ENCODE assay signal across 10 cellular contexts in genomic region chr7:100477871-100478248, GRCh38. TPM values are rescaled to one million over a fixed set of nuclear protein-coding genes. Genes with fewer than 3 reads are reported as not detected.
A peak's percentile ranks its signal among the peaks of the same experiment; 100 is the strongest.
DNase-seq lines count a peak whose midpoint lies in the region; ATAC-seq and TF ChIP-seq lines count a peak whose summit lies in the region.
"Had no signal": no experiment of that assay in that cellular context is flagged by ENCODE, and none has a peak within 500 bp of the region (broad histone marks: within the 10 kb centered on the region; RNA-seq: fewer than 3 reads in every experiment).

No MANE protein-coding gene starts in this region.

- H3K27ac Mint-ChIP-seq in MCF 10A (ENCODE audit: low read depth, unreplicated experiment) = peak overlapping the region; percentile 99

- CTCF ChIA-PET in MCF 10A (lab: Yijun Ruan, JAX) = interaction anchor here (0.7 to 4.8 kb wide), 6 partner anchors 9 to 214 kb away, joined by 3 to 45 read pairs (median 4); no protein-coding TSS in a partner anchor

- H3K27me3 Mint-ChIP-seq in MCF 10A (ENCODE audit: insufficient read depth, unreplicated experiment) = no peaks in the 10 kb centered on the region

- POLR2A ChIA-PET in MCF 10A (lab: Yijun Ruan, JAX) = interaction anchor here (0.6 to 3.0 kb wide), 10 partner anchors 31 to 109 kb away, joined by 3 to 18 read pairs (median 9); partner anchors contain the start of genes AGFG2, FBXO24 and LRCH4

- H3K4me1 Mint-ChIP-seq in MCF 10A (ENCODE audit: insufficient read depth, unreplicated experiment) = peaks cover 12% of the 10 kb centered on the region

- 41% methylated on average over 11 of the region's 16 CpGs; no CpG with 5 or more reads in 1 of the 2 experiments for WGBS in mesodermal cell (ENCODE audit: insufficient coverage in 2 of 2), 2 experiments

- TF ChIP-seq CTCF in cardiac muscle cell (IDR thresholded peaks at IDR 0.05; ENCODE audit: low read depth, low read length) = no peak
- TF ChIP-seq CTCF in MCF 10A (IDR thresholded peaks at IDR 0.05; ENCODE audit: unreplicated experiment) = no peak
- no peak for TF ChIP-seq CTCF in uterus (IDR thresholded peaks at IDR 0.05)

- no TSS peak for BruUV-seq in MCF 10A (replicated peaks; lab: Mats Ljungman, UMichigan)

- H3K36me3 ChIP-seq in cardiac muscle cell (peaks cover 13% of the 10 kb centered on the region), mesodermal cell (ENCODE audit: control insufficient read depth, insufficient read depth, low read length) (peaks cover 22% of the 10 kb centered on the region), uterus (no peaks in the 10 kb centered on the region)

- TF ChIP-seq POLR2A in uterus (IDR thresholded peaks at IDR 0.05) = no peak

- H3K4me1 ChIP-seq in cardiac muscle cell (ENCODE audit: low read depth) (peaks cover 30% of the 10 kb centered on the region), mesodermal cell (ENCODE audit: control insufficient read depth, insufficient read depth, low read length, poor library complexity, severe bottlenecking) (peaks cover 25% of the 10 kb centered on the region), uterus (peaks cover 12 to 22% of the 10 kb centered on the region in 2 donors)

- H3K4me3 ChIP-seq in cardiac muscle cell (peak overlapping the region; percentile 89), mesodermal cell (ENCODE audit: extremely low read depth, insufficient read depth, low read length, poor library complexity, severe bottlenecking) (peak overlapping the region; percentile 90), uterus (peak overlapping the region; percentile 78 to 88)

- H3K36me3 Mint-ChIP-seq in MCF 10A (ENCODE audit: insufficient read depth, unreplicated experiment) = peaks cover 20% of the 10 kb centered on the region

- no peaks in the 10 kb centered on the region for H3K9me3 ChIP-seq in cardiac muscle cell (ENCODE audit: low read depth)
- no peaks in the 10 kb centered on the region for H3K9me3 ChIP-seq in mesodermal cell (ENCODE audit: control insufficient read depth, low read length)
- no peaks in the 10 kb centered on the region for H3K9me3 ChIP-seq in uterus

- ATAC-seq in left ventricle myocardium superior (no peak), GM18907 (IDR thresholded peaks at IDR 0.05; ENCODE audit: unreplicated experiment) (no peak)

- intact Hi-C loops in left ventricle myocardium superior (cut with micrococcal nuclease) = no loop called here
- intact Hi-C loops in MCF 10A (cut with micrococcal nuclease) = loop anchor here (5.0 kb wide), 1 partner anchor 194 kb away; the partner anchor contains the start of gene GNB2
- intact Hi-C loops in uterus (cut with DNase I; ENCODE audit: low total_unique reads) = no loop called here

- H3K4me3 Mint-ChIP-seq in MCF 10A (ENCODE audit: unreplicated experiment) = peak overlapping the region; percentile 93

- DNase-seq in cardiac muscle cell (ENCODE audit: low read depth in 1 of 2, low spot score in 1 of 2) = no peak
- no peak for DNase-seq in left ventricle myocardium superior
- DNase-seq in MCF 10A (ENCODE audit: unreplicated experiment) = no peak
- DNase-seq in uterus = peak in 1 of 2 donors; percentile 28
- no peak for DNase-seq in dedifferentiated amniotic fluid mesenchymal stem cell (ENCODE audit: extremely low spot score)
- DNase-seq in DMS153 (lab: John Stamatoyannopoulos, UW) = no peak
- DNase-seq: islet precursor cell, NCI-H2171 treated with DMSO at 0.1 percent for 48 hours had no signal

- H3K27ac ChIP-seq in cardiac muscle cell (peak overlapping the region; percentile 87), mesodermal cell (ENCODE audit: low read depth, low read length, severe bottlenecking) (no peak overlapping the region), uterus (peak overlapping the region; percentile 82 to 94)

- H3K27me3 ChIP-seq in cardiac muscle cell = no peaks in the 10 kb centered on the region
- no peaks in the 10 kb centered on the region for H3K27me3 ChIP-seq in uterus

- H3K9me3 Mint-ChIP-seq in MCF 10A (ENCODE audit: unreplicated experiment) = no peaks in the 10 kb centered on the region

RNA-seq across cellular contexts. Expression of gene TSC22D4, which starts 1.2 kb away (rescaled TPM):
- total RNA-seq in cardiac muscle cell (103 and 133 TPM in 2 replicates), left ventricle myocardium superior (51.1 TPM), MCF 10A (2022) (36.0 and 43.8 TPM in 2 replicates), uterus (10 to 100 TPM; 17.6 to 40.3 (median 19.5) TPM)
- 91.9 and 138 TPM in 2 replicates for polyA plus RNA-seq in cardiac muscle cell
- polyA plus RNA-seq in mesodermal cell (2013, experiment 1 of 2) = 57.9 TPM
- 45.5 TPM for polyA plus RNA-seq in mesodermal cell (2013, experiment 2 of 2)

RNA-seq across cellular contexts. Expression of gene NYAP1, which starts 5.9 kb away (rescaled TPM):
- total RNA-seq in cardiac muscle cell = 9.0 and 13.0 TPM in 2 replicates
- polyA plus RNA-seq in cardiac muscle cell = 0.06 and 0.22 TPM in 2 replicates
- 0.32 TPM for total RNA-seq in left ventricle myocardium superior
- 0.21 TPM in 1 of 2 replicates, not detected in the other for total RNA-seq in MCF 10A (2022)
- polyA plus RNA-seq in mesodermal cell (2013, experiment 1 of 2) = 6.7 TPM
- 5.7 TPM for polyA plus RNA-seq in mesodermal cell (2013, experiment 2 of 2)
- 1 to 10 TPM in 2 of 4 donors, under 1 TPM in 2; 0.29 to 6.5 (median 2.4) TPM for total RNA-seq in uterus

RNA-seq across cellular contexts. Expression of gene SPACDR, which starts 13.8 kb away (rescaled TPM):
- 0.28 and 1.6 TPM in 2 replicates for total RNA-seq in cardiac muscle cell
- polyA plus RNA-seq in cardiac muscle cell = 0.79 and 1.2 TPM in 2 replicates
- total RNA-seq in left ventricle myocardium superior = 0.32 TPM
- 0.49 and 0.74 TPM in 2 replicates for total RNA-seq in MCF 10A (2022)
- polyA plus RNA-seq in mesodermal cell (2013, experiment 1 of 2) = 2.0 TPM
- polyA plus RNA-seq in mesodermal cell (2013, experiment 2 of 2) = 2.2 TPM
- total RNA-seq in uterus = 10 to 100 TPM in 1 of 4 donors, 1 to 10 TPM in 2, not detected in 1; 1.4 to 22.1 (median 1.8) TPM

RNA-seq across cellular contexts. Expression of gene PPP1R35, which starts 41.6 kb away (rescaled TPM):
- total RNA-seq in cardiac muscle cell = 51.5 and 81.5 TPM in 2 replicates
- polyA plus RNA-seq in cardiac muscle cell = 78.7 and 108 TPM in 2 replicates
- total RNA-seq in left ventricle myocardium superior = 10.3 TPM
- 38.5 and 45.3 TPM in 2 replicates for total RNA-seq in MCF 10A (2022)
- polyA plus RNA-seq in mesodermal cell (2013, experiment 1 of 2) = 42.0 TPM
- 34.5 TPM for polyA plus RNA-seq in mesodermal cell (2013, experiment 2 of 2)
- 10 to 100 TPM in 2 of 4 donors, 1 to 10 TPM in 2; 7.4 to 39.7 (median 17.8) TPM for total RNA-seq in uterus

RNA-seq across cellular contexts. Expression of gene MEPCE, which starts 48.2 kb away (rescaled TPM):
- total RNA-seq in cardiac muscle cell (28.5 and 41.7 TPM in 2 replicates), left ventricle myocardium superior (25.8 TPM), MCF 10A (2022) (42.8 and 59.9 TPM in 2 replicates), uterus (10 to 100 TPM; 21.2 to 44.2 (median 30.2) TPM)
- 21.5 and 27.0 TPM in 2 replicates for polyA plus RNA-seq in cardiac muscle cell
- 26.0 TPM for polyA plus RNA-seq in mesodermal cell (2013, experiment 1 of 2)
- polyA plus RNA-seq in mesodermal cell (2013, experiment 2 of 2) = 26.0 TPM
